Comparison of ENCODE assay signal across 1 cellular context in the genomic region with DNA sequence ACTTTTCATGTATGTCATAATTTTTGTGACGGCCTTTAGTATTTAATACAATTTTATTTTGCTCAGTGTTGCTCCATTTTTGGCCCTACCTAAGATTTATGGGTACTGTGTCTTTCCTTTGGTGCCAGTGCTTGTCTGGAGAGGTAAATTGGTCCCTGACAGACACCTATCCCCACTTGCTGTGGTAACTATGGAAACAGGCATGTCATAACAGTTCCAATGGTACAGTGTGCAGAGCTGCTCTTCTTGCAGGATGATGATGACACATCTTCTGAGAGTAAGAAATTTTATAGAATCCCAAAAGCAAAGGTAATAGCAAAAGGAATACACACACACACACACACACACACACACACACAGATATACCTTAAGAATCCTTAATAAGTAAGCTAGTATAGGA.
TF ChIP-seq lines count a peak whose summit lies in the region.

No MANE protein-coding gene starts in this region.

TF ChIP-seq in GM12878, 131 proteins besides CTCF, POLR2A, EP300 and RAD21 (continued from another document):
- TF ChIP-seq, protein P1, sequence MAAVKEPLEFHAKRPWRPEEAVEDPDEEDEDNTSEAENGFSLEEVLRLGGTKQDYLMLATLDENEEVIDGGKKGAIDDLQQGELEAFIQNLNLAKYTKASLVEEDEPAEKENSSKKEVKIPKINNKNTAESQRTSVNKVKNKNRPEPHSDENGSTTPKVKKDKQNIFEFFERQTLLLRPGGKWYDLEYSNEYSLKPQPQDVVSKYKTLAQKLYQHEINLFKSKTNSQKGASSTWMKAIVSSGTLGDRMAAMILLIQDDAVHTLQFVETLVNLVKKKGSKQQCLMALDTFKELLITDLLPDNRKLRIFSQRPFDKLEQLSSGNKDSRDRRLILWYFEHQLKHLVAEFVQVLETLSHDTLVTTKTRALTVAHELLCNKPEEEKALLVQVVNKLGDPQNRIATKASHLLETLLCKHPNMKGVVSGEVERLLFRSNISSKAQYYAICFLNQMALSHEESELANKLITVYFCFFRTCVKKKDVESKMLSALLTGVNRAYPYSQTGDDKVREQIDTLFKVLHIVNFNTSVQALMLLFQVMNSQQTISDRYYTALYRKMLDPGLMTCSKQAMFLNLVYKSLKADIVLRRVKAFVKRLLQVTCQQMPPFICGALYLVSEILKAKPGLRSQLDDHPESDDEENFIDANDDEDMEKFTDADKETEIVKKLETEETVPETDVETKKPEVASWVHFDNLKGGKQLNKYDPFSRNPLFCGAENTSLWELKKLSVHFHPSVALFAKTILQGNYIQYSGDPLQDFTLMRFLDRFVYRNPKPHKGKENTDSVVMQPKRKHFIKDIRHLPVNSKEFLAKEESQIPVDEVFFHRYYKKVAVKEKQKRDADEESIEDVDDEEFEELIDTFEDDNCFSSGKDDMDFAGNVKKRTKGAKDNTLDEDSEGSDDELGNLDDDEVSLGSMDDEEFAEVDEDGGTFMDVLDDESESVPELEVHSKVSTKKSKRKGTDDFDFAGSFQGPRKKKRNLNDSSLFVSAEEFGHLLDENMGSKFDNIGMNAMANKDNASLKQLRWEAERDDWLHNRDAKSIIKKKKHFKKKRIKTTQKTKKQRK (IDR thresholded peaks at IDR 0.05; ENCODE audit: low read depth, low read length), result no peak
- no peak for TF ChIP-seq SPI1 (IDR thresholded peaks at IDR 0.05; ENCODE audit: borderline replicate concordance, insufficient read depth, low read depth, low read length)
- TF ChIP-seq, protein P2, sequence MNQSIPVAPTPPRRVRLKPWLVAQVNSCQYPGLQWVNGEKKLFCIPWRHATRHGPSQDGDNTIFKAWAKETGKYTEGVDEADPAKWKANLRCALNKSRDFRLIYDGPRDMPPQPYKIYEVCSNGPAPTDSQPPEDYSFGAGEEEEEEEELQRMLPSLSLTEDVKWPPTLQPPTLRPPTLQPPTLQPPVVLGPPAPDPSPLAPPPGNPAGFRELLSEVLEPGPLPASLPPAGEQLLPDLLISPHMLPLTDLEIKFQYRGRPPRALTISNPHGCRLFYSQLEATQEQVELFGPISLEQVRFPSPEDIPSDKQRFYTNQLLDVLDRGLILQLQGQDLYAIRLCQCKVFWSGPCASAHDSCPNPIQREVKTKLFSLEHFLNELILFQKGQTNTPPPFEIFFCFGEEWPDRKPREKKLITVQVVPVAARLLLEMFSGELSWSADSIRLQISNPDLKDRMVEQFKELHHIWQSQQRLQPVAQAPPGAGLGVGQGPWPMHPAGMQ (IDR thresholded peaks at IDR 0.05; ENCODE audit: borderline replicate concordance), result no peak
